Comparison of ENCODE assay signal across 1 cellular context in the genomic region with DNA sequence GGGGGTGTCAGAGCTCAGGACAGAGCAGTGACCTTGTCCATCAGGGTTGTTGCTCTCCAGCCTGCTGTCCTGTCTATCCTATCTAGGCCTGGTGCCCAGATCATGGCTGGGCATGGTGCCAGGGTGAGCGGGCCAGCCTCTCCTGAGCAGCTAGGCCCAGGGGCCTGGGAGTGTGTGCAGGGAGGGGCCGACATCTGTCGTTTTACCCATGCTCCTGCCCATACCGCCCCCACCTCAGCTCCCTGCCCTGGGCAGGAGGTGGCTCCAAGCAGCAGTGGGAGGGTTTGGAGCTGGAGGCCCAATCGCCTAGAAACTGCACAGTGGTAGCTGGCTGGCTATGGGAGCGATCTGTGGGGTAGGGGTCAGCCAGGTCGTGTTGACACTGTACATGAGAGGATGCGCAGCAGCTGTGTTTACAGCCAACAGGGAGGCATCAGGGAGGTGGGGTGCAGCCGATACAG.
TF ChIP-seq lines count a peak whose summit lies in the region.

No MANE protein-coding gene starts in this region.

TF ChIP-seq in IMR-90, 13 proteins besides CTCF, POLR2A, EP300 and RAD21:
- TF ChIP-seq BHLHE40 (IDR thresholded peaks at IDR 0.05; ENCODE audit: low read depth, low read length) = no peak
- TF ChIP-seq FOS (IDR thresholded peaks at IDR 0.05; ENCODE audit: low read depth, low read length) = no peak
- TF ChIP-seq NFE2L2 (IDR thresholded peaks at IDR 0.05; ENCODE audit: low read depth, low read length) = no peak
- no peak for TF ChIP-seq SMC3 (IDR thresholded peaks at IDR 0.05; ENCODE audit: low read depth, low read length)
- no peak for TF ChIP-seq RFX5 (IDR thresholded peaks at IDR 0.05; ENCODE audit: low read depth, low read length)
- no peak for TF ChIP-seq CEBPB (IDR thresholded peaks at IDR 0.05; ENCODE audit: low read depth, low read length)
- TF ChIP-seq, protein P1, sequence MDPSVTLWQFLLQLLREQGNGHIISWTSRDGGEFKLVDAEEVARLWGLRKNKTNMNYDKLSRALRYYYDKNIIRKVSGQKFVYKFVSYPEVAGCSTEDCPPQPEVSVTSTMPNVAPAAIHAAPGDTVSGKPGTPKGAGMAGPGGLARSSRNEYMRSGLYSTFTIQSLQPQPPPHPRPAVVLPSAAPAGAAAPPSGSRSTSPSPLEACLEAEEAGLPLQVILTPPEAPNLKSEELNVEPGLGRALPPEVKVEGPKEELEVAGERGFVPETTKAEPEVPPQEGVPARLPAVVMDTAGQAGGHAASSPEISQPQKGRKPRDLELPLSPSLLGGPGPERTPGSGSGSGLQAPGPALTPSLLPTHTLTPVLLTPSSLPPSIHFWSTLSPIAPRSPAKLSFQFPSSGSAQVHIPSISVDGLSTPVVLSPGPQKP (IDR thresholded peaks at IDR 0.05; ENCODE audit: borderline replicate concordance, low read depth, low read length) = no peak
- no peak for TF ChIP-seq CHD1 (IDR thresholded peaks at IDR 0.05; ENCODE audit: low read depth, low read length)
- TF ChIP-seq MAZ (IDR thresholded peaks at IDR 0.05; ENCODE audit: borderline replicate concordance, low read depth, low read length) = no peak
- no peak for TF ChIP-seq MAFK (IDR thresholded peaks at IDR 0.05; ENCODE audit: low read depth, low read length)
- no peak for TF ChIP-seq RCOR1 (IDR thresholded peaks at IDR 0.05; ENCODE audit: insufficient replicate concordance, low read length)
- TF ChIP-seq MXI1 (IDR thresholded peaks at IDR 0.05; ENCODE audit: borderline replicate concordance, low read depth, low read length) = no peak
- TF ChIP-seq, protein P2, sequence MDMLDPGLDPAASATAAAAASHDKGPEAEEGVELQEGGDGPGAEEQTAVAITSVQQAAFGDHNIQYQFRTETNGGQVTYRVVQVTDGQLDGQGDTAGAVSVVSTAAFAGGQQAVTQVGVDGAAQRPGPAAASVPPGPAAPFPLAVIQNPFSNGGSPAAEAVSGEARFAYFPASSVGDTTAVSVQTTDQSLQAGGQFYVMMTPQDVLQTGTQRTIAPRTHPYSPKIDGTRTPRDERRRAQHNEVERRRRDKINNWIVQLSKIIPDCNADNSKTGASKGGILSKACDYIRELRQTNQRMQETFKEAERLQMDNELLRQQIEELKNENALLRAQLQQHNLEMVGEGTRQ (IDR thresholded peaks at IDR 0.05; ENCODE audit: low read depth, low read length) = no peak
